In the genomic region with DNA sequence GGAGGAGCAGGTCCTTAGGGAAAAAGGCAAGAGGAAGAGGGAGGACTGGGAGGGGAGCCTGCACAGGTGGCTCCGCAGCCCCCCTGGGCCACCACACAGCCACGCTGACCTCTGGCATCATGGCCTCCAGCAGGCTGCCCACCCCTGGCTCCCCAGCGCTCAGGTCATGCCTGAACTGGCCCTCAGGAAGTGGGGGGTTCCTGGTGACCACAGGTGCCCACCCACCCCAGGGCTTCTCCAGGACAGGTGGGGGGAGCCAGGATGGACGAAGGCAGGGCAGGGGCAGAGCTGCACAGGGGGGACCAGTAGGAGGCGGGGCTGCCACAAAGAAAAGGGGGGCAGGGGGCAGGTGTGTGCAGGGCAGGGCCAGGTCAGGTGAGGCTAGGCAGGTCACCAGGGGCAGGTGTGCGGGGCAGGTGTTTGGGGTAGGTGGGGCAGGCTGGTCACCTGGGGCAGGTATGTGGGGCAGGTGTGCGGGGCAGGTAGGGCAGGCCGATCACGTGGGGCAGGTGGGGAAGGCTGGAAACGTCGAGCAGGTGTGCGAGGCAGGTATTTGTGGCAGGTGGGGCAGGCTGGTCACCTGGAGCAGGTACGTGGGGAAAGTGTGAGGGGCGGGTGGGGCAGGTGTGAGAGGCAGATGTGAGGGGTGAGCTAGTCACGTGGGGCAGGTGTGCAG, we compare ENCODE assay signal across 1 cellular context.
TF ChIP-seq lines count a peak whose summit lies in the region.

No MANE protein-coding gene starts in this region.

TF ChIP-seq in H1, 55 proteins besides CTCF, POLR2A, EP300 and RAD21:
- TF ChIP-seq TAF7 (optimal IDR thresholded peaks at IDR 0.05; ENCODE audit: borderline replicate concordance, low read depth, low read length), result no peak
- TF ChIP-seq CHD2 (IDR thresholded peaks at IDR 0.05; ENCODE audit: low read length), result no peak
- TF ChIP-seq RXRA (IDR thresholded peaks at IDR 0.05; ENCODE audit: insufficient read depth, low read depth, low read length), result no peak
- TF ChIP-seq KDM5A (IDR thresholded peaks at IDR 0.05; ENCODE audit: low read length), result no peak
- TF ChIP-seq HDAC2 (IDR thresholded peaks at IDR 0.05; ENCODE audit: borderline replicate concordance in 1 of 2, low read depth in 2 of 2, low read length in 2 of 2), result no peak
- peak; percentile 11 for TF ChIP-seq RNF2 (IDR thresholded peaks at IDR 0.05; ENCODE audit: borderline replicate concordance, low read depth, low read length, missing control alignments, poor library complexity, severe bottlenecking)
- TF ChIP-seq SP1 (IDR thresholded peaks at IDR 0.05; ENCODE audit: low read depth, low read length), result no peak
- TF ChIP-seq TEAD4 (IDR thresholded peaks at IDR 0.05; ENCODE audit: low read depth, low read length), result no peak
